8 cellular contexts compared by ENCODE assay signal in the genomic region with DNA sequence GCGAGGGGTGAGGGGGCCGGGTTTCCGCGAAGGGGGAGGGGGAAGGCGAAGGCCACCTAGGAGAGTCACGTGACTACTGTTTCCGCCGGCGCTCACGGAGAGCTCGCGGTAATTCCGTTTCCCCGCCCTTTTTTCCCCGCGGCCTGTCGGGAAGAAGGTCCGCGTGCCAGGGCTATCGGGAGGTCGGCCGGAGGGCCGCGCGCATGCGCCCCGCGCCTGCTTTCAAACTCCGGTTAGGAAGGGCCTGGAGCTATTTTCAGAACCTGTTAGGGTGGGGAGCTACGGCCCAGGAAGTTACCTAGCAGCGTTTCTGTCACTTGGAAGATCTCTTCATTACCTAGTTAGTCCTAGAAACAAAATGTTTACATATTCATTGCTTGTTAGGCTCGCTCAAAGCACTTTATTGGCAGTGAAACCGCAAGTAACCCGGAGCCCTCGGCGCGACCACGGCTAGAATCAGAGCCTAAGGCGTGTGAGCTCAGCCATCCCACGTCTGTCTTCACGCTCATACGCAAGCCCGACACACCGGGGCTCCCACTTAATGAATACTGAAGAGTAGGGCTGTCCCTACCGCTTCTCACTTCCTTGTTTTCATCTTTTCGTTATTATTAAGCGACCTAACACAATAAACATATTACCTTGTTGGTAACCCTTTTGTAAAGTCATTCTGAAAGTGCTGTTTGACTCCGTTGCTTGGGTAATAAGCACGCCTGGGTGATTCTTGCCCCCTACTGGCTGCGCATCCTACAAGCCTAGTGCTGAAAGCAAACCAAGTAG. TPM values are rescaled to one million over a fixed set of nuclear protein-coding genes. Genes with fewer than 3 reads are reported as not detected.
DNase-seq lines count a peak whose midpoint lies in the region; ATAC-seq and TF ChIP-seq lines count a peak whose summit lies in the region.

No MANE protein-coding gene starts in this region.

- H3K4me3 Mint-ChIP-seq in CD4-positive, CD25-positive, alpha-beta regulatory T cell, result peak overlapping the region; percentile 90 to 93 (median 90)

- no peaks in the 10 kb centered on the region for H3K27me3 Mint-ChIP-seq in CD4-positive, CD25-positive, alpha-beta regulatory T cell

- 0% methylated on average over 31 of the region's 50 CpGs for WGBS in right lobe of liver (ENCODE audit: insufficient coverage, low coverage, low lambda C conversion rate, missing lambda C conversion rate)

- peak; percentile 97 to 99 (median 98) for DNase-seq in CD4-positive, CD25-positive, alpha-beta regulatory T cell
- peak; percentile 99 for DNase-seq in NCI-H748 (lab: John Stamatoyannopoulos, UW; ENCODE audit: unreplicated experiment)
- peak; percentile 95 to 97 for DNase-seq in activated CD4-positive, alpha-beta T cell treated with anti-CD3 and anti-CD28 coated beads, Interleukin-2, amount 50 U/mL, for 4 hours
- peak; percentile 97 to 99 for DNase-seq in dermis microvascular lymphatic vessel endothelial cell (ENCODE audit: low read depth in 2 of 2)
- DNase-seq in right lobe of liver, result peak; percentile 98 to 99 (median 99)
- peak; percentile 92 to 99 for DNase-seq in stimulated activated CD4-positive, alpha-beta T cell treated with anti-CD3 and anti-CD28 coated beads, Interleukin-4, amount 100 ng/mL, for 4 hours

- no peaks in the 10 kb centered on the region for H3K27me3 ChIP-seq in CD4-positive, CD25-positive, alpha-beta regulatory T cell (ENCODE audit: control insufficient read depth, insufficient read depth, low read length)
- no peaks in the 10 kb centered on the region for H3K27me3 ChIP-seq in right lobe of liver

- H3K36me3 ChIP-seq in CD4-positive, CD25-positive, alpha-beta regulatory T cell (ENCODE audit: control insufficient read depth, insufficient read depth, low read length), result no peaks in the 10 kb centered on the region
- no peaks in the 10 kb centered on the region for H3K36me3 ChIP-seq in right lobe of liver

- peak; percentile 79 to 82 for ATAC-seq in CD4-positive, CD25-positive, alpha-beta regulatory T cell (ENCODE audit: low read depth in 2 of 2)
- ATAC-seq in GM19372 (IDR thresholded peaks at IDR 0.05; ENCODE audit: low read depth, unreplicated experiment) (peak; percentile 59), HG03558 (IDR thresholded peaks at IDR 0.05; ENCODE audit: extremely low read depth, unreplicated experiment) (peak; percentile 62), right lobe of liver (peak; percentile 88 to 91 (median 88))

- no peaks in the 10 kb centered on the region for H3K36me3 Mint-ChIP-seq in CD4-positive, CD25-positive, alpha-beta regulatory T cell

- H3K4me1 Mint-ChIP-seq in CD4-positive, CD25-positive, alpha-beta regulatory T cell, result peaks cover 8 to 32% (median 18%) of the 10 kb centered on the region in 4 donors

- peak overlapping the region; percentile 98 for H3K27ac ChIP-seq in CD4-positive, CD25-positive, alpha-beta regulatory T cell (ENCODE audit: insufficient read depth, low read length, poor library complexity, severe bottlenecking)
- H3K27ac ChIP-seq in right lobe of liver, result peak overlapping the region; percentile 82 to 88 (median 82)

- TF ChIP-seq CTCF in right lobe of liver (IDR thresholded peaks at IDR 0.05), result peak; percentile 69 to 77 (median 75)

- H3K4me3 ChIP-seq in CD4-positive, CD25-positive, alpha-beta regulatory T cell (ENCODE audit: low read depth, low read length), result peak overlapping the region; percentile 94
- peak overlapping the region; percentile 74 to 95 (median 94) for H3K4me3 ChIP-seq in right lobe of liver

- H3K9me3 ChIP-seq in CD4-positive, CD25-positive, alpha-beta regulatory T cell (ENCODE audit: control insufficient read depth in 2 of 2, low read length in 2 of 2), result no peaks in the 10 kb centered on the region
- no peaks in the 10 kb centered on the region for H3K9me3 ChIP-seq in right lobe of liver

- intact Hi-C loops in right lobe of liver (cut with DNase I), result no loop called here

- peak; percentile 84 for TF ChIP-seq POLR2A in right lobe of liver (IDR thresholded peaks at IDR 0.05)

- peak overlapping the region; percentile 95 to 99 (median 96) for H3K27ac Mint-ChIP-seq in CD4-positive, CD25-positive, alpha-beta regulatory T cell

- H3K9me3 Mint-ChIP-seq in CD4-positive, CD25-positive, alpha-beta regulatory T cell, result no peaks in the 10 kb centered on the region

- peaks cover 32% of the 10 kb centered on the region for H3K4me1 ChIP-seq in CD4-positive, CD25-positive, alpha-beta regulatory T cell (ENCODE audit: control insufficient read depth, insufficient read depth, low read length, poor library complexity, severe bottlenecking)
- peaks cover 0 to 19% (median 7%) of the 10 kb centered on the region in 4 donors for H3K4me1 ChIP-seq in right lobe of liver

RNA-seq across cellular contexts. Expression of a gene that starts 0.7 kb away (rescaled TPM):
- 36.4 TPM for total RNA-seq in CD4-positive, CD25-positive, alpha-beta regulatory T cell
- 10 to 100 TPM; 27.8 to 34.5 (median 29.6) TPM for polyA plus RNA-seq in CD4-positive, CD25-positive, alpha-beta regulatory T cell
- total RNA-seq in dermis microvascular lymphatic vessel endothelial cell (20.3 and 20.9 TPM in 2 replicates), right lobe of liver (10 to 100 TPM; 11.5 to 15.7 (median 13.2) TPM)

RNA-seq across cellular contexts. Expression of a gene that starts 18.6 kb away (rescaled TPM):
- total RNA-seq in CD4-positive, CD25-positive, alpha-beta regulatory T cell, result 34.9 TPM
- polyA plus RNA-seq in CD4-positive, CD25-positive, alpha-beta regulatory T cell, result 1 to 10 TPM; 1.2 to 4.6 (median 1.7) TPM
- total RNA-seq in dermis microvascular lymphatic vessel endothelial cell (24.9 and 25.4 TPM in 2 replicates), right lobe of liver (10 to 100 TPM; 13.1 to 17.6 (median 13.7) TPM)

Comparison
In these comparisons a context has a peak if more than half of its experiments do, and no peak if none do; other contexts are left out.
1. Peak in every context shown above with its lines: DNase-seq, ATAC-seq, H3K4me3 ChIP-seq and H3K27ac ChIP-seq.